12 cellular contexts compared by ENCODE assay signal in genomic region chr17:29412780-29413565, GRCh38. TPM values are rescaled to one million over a fixed set of nuclear protein-coding genes. Genes with fewer than 3 reads are reported as not detected.
DNase-seq lines count a peak whose midpoint lies in the region; ATAC-seq, FAIRE-seq and TF ChIP-seq lines count a peak whose summit lies in the region.
"Had no signal": no experiment of that assay in that cellular context is flagged by ENCODE, and none has a peak within 500 bp of the region (broad histone marks: within the 10 kb centered on the region; RNA-seq: fewer than 3 reads in every experiment).

No MANE protein-coding gene starts in this region.

- H3K4me3 ChIP-seq in Panc1 (ENCODE audit: low read depth in 2 of 2, low read length in 2 of 2) (no peak overlapping the region), endothelial cell of umbilical vein (replicated peaks in 1 of 3; ENCODE audit: insufficient read depth in 1 of 3, low read depth in 1 of 3, low read length in 3 of 3) (no peak overlapping the region), skeletal muscle satellite cell (ENCODE audit: low read length) (no peak overlapping the region)

- H3K9me1 ChIP-seq in endothelial cell of umbilical vein (replicated peaks; ENCODE audit: control insufficient read depth, extremely low read depth, insufficient read depth, low read length), result no peaks in the 10 kb centered on the region

- BruUV-seq in Panc1 (replicated peaks; lab: Mats Ljungman, UMichigan) (TSS peak; percentile 29), endothelial cell of umbilical vein (replicated peaks; lab: Mats Ljungman, UMichigan) (no TSS peak)

- peak; percentile 60 for ATAC-seq in activated CD8-positive, alpha-beta T cell treated with anti-CD3 and anti-CD28 coated beads for 36 hours
- ATAC-seq in activated CD8-positive, alpha-beta T cell treated with anti-CD3 and anti-CD28 coated beads, Interleukin-2, amount 10 ng/mL, durations not matched to agents 7 days and 5 days, result no peak
- 0 out of 2 replicates have a peak, but pooled peaks have one; percentile 56 for ATAC-seq in Panc1
- no peak for ATAC-seq in HG02759 (IDR thresholded peaks at IDR 0.05; ENCODE audit: unreplicated experiment)
- ATAC-seq: stimulated activated naive B cell treated with anti-CD40 and anti-IgM and Interleukin-4, amounts not matched to agents 10 μg/mL and 1 μg/mL and 100 μg/mL, for 72 hours had no signal

- peaks cover 83% of the 10 kb centered on the region for H3K79me2 ChIP-seq in endothelial cell of umbilical vein (ENCODE audit: control insufficient read depth, insufficient read depth, low read length)

- H4K20me1 ChIP-seq in endothelial cell of umbilical vein (replicated peaks; ENCODE audit: control insufficient read depth, extremely low read depth, insufficient read depth, low read length), result peaks cover 17% of the 10 kb centered on the region

- peaks cover 4% of the 10 kb centered on the region for H3K36me3 Mint-ChIP-seq in activated CD8-positive, alpha-beta T cell treated with anti-CD3 and anti-CD28 coated beads for 36 hours (ENCODE audit: low read depth)
- peaks cover 17% of the 10 kb centered on the region for H3K36me3 Mint-ChIP-seq in activated CD8-positive, alpha-beta T cell treated with anti-CD3 and anti-CD28 coated beads, Interleukin-2, amount 10 ng/mL, durations not matched to agents 7 days and 5 days (ENCODE audit: low read depth)

- H3K27ac ChIP-seq in Panc1 (ENCODE audit: low read length) (no peak overlapping the region; the same call in 1 of the 2 replicates), endothelial cell of umbilical vein (ENCODE audit: insufficient read depth, low read depth, low read length) (peak overlapping the region; percentile 53)
- H3K27ac ChIP-seq: C4-2B had no signal

- dilution Hi-C loops in endothelial cell of umbilical vein (cut with MboI; ENCODE audit: extremely low pct_ligation_motif_present, low sequenced_read_pairs), result no loop called here

- H3K9ac ChIP-seq in endothelial cell of umbilical vein (replicated peaks; ENCODE audit: extremely low read depth, insufficient read depth, low read length) (no peak overlapping the region), skeletal muscle satellite cell (ENCODE audit: low read depth, low read length) (no peak overlapping the region)

- H3K36me3 ChIP-seq in Panc1 (ENCODE audit: control insufficient read depth, insufficient read depth, low read length), result no peaks in the 10 kb centered on the region
- peaks cover 0 to under 1% of the 10 kb centered on the region in 2 experiments for H3K36me3 ChIP-seq in endothelial cell of umbilical vein (ENCODE audit: control insufficient read depth in 2 of 2, extremely low read depth in 1 of 2, insufficient read depth in 2 of 2, low read length in 2 of 2)
- no peaks in the 10 kb centered on the region for H3K36me3 ChIP-seq in skeletal muscle satellite cell (ENCODE audit: insufficient read depth, low read length)

- no peaks in the 10 kb centered on the region for H3K27me3 Mint-ChIP-seq in activated CD8-positive, alpha-beta T cell treated with anti-CD3 and anti-CD28 coated beads for 36 hours
- no peaks in the 10 kb centered on the region for H3K27me3 Mint-ChIP-seq in activated CD8-positive, alpha-beta T cell treated with anti-CD3 and anti-CD28 coated beads, Interleukin-2, amount 10 ng/mL, durations not matched to agents 7 days and 5 days (ENCODE audit: low read depth)
- H3K27me3 Mint-ChIP-seq: progenitor cell of endocrine pancreas; stimulated activated naive B cell treated with anti-CD40 and anti-IgM and Interleukin-4, amounts not matched to agents 10 μg/mL and 1 μg/mL and 100 μg/mL, for 72 hours had no signal

- peaks cover 25% of the 10 kb centered on the region for H3K4me1 Mint-ChIP-seq in activated CD8-positive, alpha-beta T cell treated with anti-CD3 and anti-CD28 coated beads for 36 hours (ENCODE audit: low read depth)
- peaks cover 13% of the 10 kb centered on the region for H3K4me1 Mint-ChIP-seq in activated CD8-positive, alpha-beta T cell treated with anti-CD3 and anti-CD28 coated beads, Interleukin-2, amount 10 ng/mL, durations not matched to agents 7 days and 5 days (ENCODE audit: low read depth)

- H3K4me1 ChIP-seq in Panc1 (ENCODE audit: control insufficient read depth, insufficient read depth, low read length) (peaks cover 7% of the 10 kb centered on the region), endothelial cell of umbilical vein (ENCODE audit: control insufficient read depth, extremely low read depth, insufficient read depth, low read length) (peaks cover 22% of the 10 kb centered on the region), skeletal muscle satellite cell (ENCODE audit: control insufficient read depth, insufficient read depth, low read length) (peaks cover 16% of the 10 kb centered on the region)

- H3K4me2 ChIP-seq in endothelial cell of umbilical vein (ENCODE audit: insufficient read depth, low read length), result peak overlapping the region; percentile 45
- H3K4me2 ChIP-seq in skeletal muscle satellite cell (ENCODE audit: low read length), result peak overlapping the region; percentile 38

- in situ Hi-C loops in Panc1 (cut with HindIII; ENCODE audit: low pct_unique_long_range_greater_than_20kb, low sequenced_read_pairs), result no loop called here

- POLR2A ChIA-PET in activated CD8-positive, alpha-beta T cell treated with anti-CD3 and anti-CD28 coated beads for 36 hours (lab: Charles Lee), result interaction anchor here (0.7 kb wide), 1 partner anchor 23 kb away, joined by 3 read pairs; no protein-coding TSS in a partner anchor
- POLR2A ChIA-PET in activated CD8-positive, alpha-beta T cell treated with anti-CD3 and anti-CD28 coated beads, Interleukin-2, amount 10 ng/mL, durations not matched to agents 7 days and 5 days (lab: Charles Lee), result interaction anchor here (1.6 kb wide), 1 partner anchor 23 kb away, joined by 3 read pairs; the partner anchor contains the start of gene TAOK1
- POLR2A ChIA-PET in Panc1 (lab: Charles Lee) (no interaction called here), endothelial cell of umbilical vein (lab: Charles Lee) (no interaction called here)

- H3K27me3 ChIP-seq in Panc1 (ENCODE audit: control insufficient read depth, insufficient read depth, low read length), result no peaks in the 10 kb centered on the region
- H3K27me3 ChIP-seq in endothelial cell of umbilical vein (ENCODE audit: control insufficient read depth in 2 of 2, insufficient read depth in 2 of 2, low read length in 2 of 2), result no peaks in the 10 kb centered on the region
- no peaks in the 10 kb centered on the region for H3K27me3 ChIP-seq in skeletal muscle satellite cell (ENCODE audit: control insufficient read depth, insufficient read depth, low read length)

- H3K4me3 Mint-ChIP-seq in activated CD8-positive, alpha-beta T cell treated with anti-CD3 and anti-CD28 coated beads for 36 hours, result no peak overlapping the region
- no peak overlapping the region for H3K4me3 Mint-ChIP-seq in activated CD8-positive, alpha-beta T cell treated with anti-CD3 and anti-CD28 coated beads, Interleukin-2, amount 10 ng/mL, durations not matched to agents 7 days and 5 days
- H3K4me3 Mint-ChIP-seq: stimulated activated naive B cell treated with anti-CD40 and anti-IgM and Interleukin-4, amounts not matched to agents 10 μg/mL and 1 μg/mL and 100 μg/mL, for 72 hours had no signal

- no peak for TF ChIP-seq CTCF in activated CD8-positive, alpha-beta T cell treated with anti-CD3 and anti-CD28 coated beads for 36 hours (IDR thresholded peaks at IDR 0.05)
- no peak for TF ChIP-seq CTCF in Panc1 (IDR thresholded peaks at IDR 0.05)
- no peak for TF ChIP-seq CTCF in endothelial cell of umbilical vein (IDR thresholded peaks at IDR 0.05; ENCODE audit: extremely low read depth in 1 of 2, insufficient read depth in 1 of 2, low read depth in 1 of 2, low read length in 2 of 2)

- CTCF ChIA-PET in activated CD8-positive, alpha-beta T cell treated with anti-CD3 and anti-CD28 coated beads for 36 hours (lab: Charles Lee), result interaction anchor here (1.0 to 1.6 kb wide), 2 partner anchors 14 to 43 kb away, joined by 3 to 9 read pairs; no protein-coding TSS in a partner anchor
- CTCF ChIA-PET in activated CD8-positive, alpha-beta T cell treated with anti-CD3 and anti-CD28 coated beads, Interleukin-2, amount 10 ng/mL, durations not matched to agents 7 days and 5 days (lab: Charles Lee), result interaction anchor here (1.8 kb wide), 1 partner anchor 43 kb away, joined by 6 read pairs; no protein-coding TSS in a partner anchor
- CTCF ChIA-PET in Panc1 (lab: Charles Lee), result interaction anchor here (0.6 kb wide), 1 partner anchor 472 kb away, joined by 4 read pairs; no protein-coding TSS in a partner anchor
- CTCF ChIA-PET in endothelial cell of umbilical vein (lab: Charles Lee), result interaction anchor here (1.6 to 1.7 kb wide), 2 partner anchors 43 to 122 kb away, joined by 3 to 10 read pairs; no protein-coding TSS in a partner anchor

- FAIRE-seq in endothelial cell of umbilical vein (lab: Jason Lieb, UNC), result peak; percentile 93

- intact Hi-C loops in activated CD8-positive, alpha-beta T cell treated with anti-CD3 and anti-CD28 coated beads for 36 hours (cut with micrococcal nuclease), result no loop called here
- intact Hi-C loops in Panc1 (cut with micrococcal nuclease; ENCODE audit: unreplicated experiment) (no loop called here), endothelial cell of umbilical vein (cut with micrococcal nuclease) (loop anchor here (2.0 kb wide), 1 partner anchor 22 kb away; the partner anchor contains the start of gene TAOK1)

- no peak for TF ChIP-seq POLR2A in endothelial cell of umbilical vein (IDR thresholded peaks at IDR 0.05; ENCODE audit: low read depth, low read length)

- H2AFZ ChIP-seq in endothelial cell of umbilical vein (ENCODE audit: low read depth, low read length), result no peak overlapping the region

- no peak for DNase-seq in activated CD8-positive, alpha-beta T cell treated with anti-CD3 and anti-CD28 coated beads for 36 hours
- no peak for DNase-seq in activated CD8-positive, alpha-beta T cell treated with anti-CD3 and anti-CD28 coated beads, Interleukin-2, amount 10 ng/mL, durations not matched to agents 7 days and 5 days
- DNase-seq in Panc1 (ENCODE audit: low read depth, low spot score) (no peak), endothelial cell of umbilical vein (ENCODE audit: low read depth, low spot score) (peak; percentile 80), amniotic stem cell (lab: John Stamatoyannopoulos, UW) (no peak)
- no peak for DNase-seq in effector CD8-positive, alpha-beta T cell (lab: John Stamatoyannopoulos, UW)
- DNase-seq: KBM-7; stimulated activated naive B cell treated with anti-CD40 and anti-IgM and Interleukin-4, amounts not matched to agents 10 μg/mL and 1 μg/mL and 100 μg/mL, for 72 hours had no signal

- H3K9me3 ChIP-seq in Panc1 (ENCODE audit: control insufficient read depth, insufficient read depth, low read depth, low read length) (no peaks in the 10 kb centered on the region), endothelial cell of umbilical vein (replicated peaks; ENCODE audit: control insufficient read depth, insufficient read depth, low read length) (no peaks in the 10 kb centered on the region), skeletal muscle satellite cell (replicated peaks; ENCODE audit: low read length) (no peaks in the 10 kb centered on the region)

- no peaks in the 10 kb centered on the region for H3K9me3 Mint-ChIP-seq in activated CD8-positive, alpha-beta T cell treated with anti-CD3 and anti-CD28 coated beads for 36 hours
- H3K9me3 Mint-ChIP-seq in activated CD8-positive, alpha-beta T cell treated with anti-CD3 and anti-CD28 coated beads, Interleukin-2, amount 10 ng/mL, durations not matched to agents 7 days and 5 days (ENCODE audit: insufficient read depth), result no peaks in the 10 kb centered on the region
- H3K9me3 Mint-ChIP-seq: stimulated activated naive B cell treated with anti-CD40 and anti-IgM and Interleukin-4, amounts not matched to agents 10 μg/mL and 1 μg/mL and 100 μg/mL, for 72 hours had no signal

- H3K27ac Mint-ChIP-seq in activated CD8-positive, alpha-beta T cell treated with anti-CD3 and anti-CD28 coated beads for 36 hours, result peak overlapping the region; percentile 56
- H3K27ac Mint-ChIP-seq in activated CD8-positive, alpha-beta T cell treated with anti-CD3 and anti-CD28 coated beads, Interleukin-2, amount 10 ng/mL, durations not matched to agents 7 days and 5 days, result no peak overlapping the region
- H3K27ac Mint-ChIP-seq: progenitor cell of endocrine pancreas; stimulated activated naive B cell treated with anti-CD40 and anti-IgM and Interleukin-4, amounts not matched to agents 10 μg/mL and 1 μg/mL and 100 μg/mL, for 72 hours had no signal

RNA-seq across cellular contexts. Expression of gene TAOK1, which starts 22.8 kb away (rescaled TPM):
- 10 to 100 TPM; 33.5 to 34.6 TPM for total RNA-seq in activated CD8-positive, alpha-beta T cell treated with anti-CD3 and anti-CD28 coated beads for 36 hours
- 10 to 100 TPM; 51.7 to 53.0 TPM for total RNA-seq in activated CD8-positive, alpha-beta T cell treated with anti-CD3 and anti-CD28 coated beads, Interleukin-2, amount 10 ng/mL, durations not matched to agents 7 days and 5 days
- total RNA-seq in Panc1 (2021; ENCODE audit: unreplicated experiment) (111 TPM), endothelial cell of umbilical vein (64.3 and 82.2 TPM in 2 replicates)
- 32.3 TPM for polyA plus RNA-seq in Panc1 (2012; ENCODE audit: insufficient read length)
- 8.4 and 11.0 TPM in 2 replicates for polyA plus RNA-seq in endothelial cell of umbilical vein
- 10.3 and 10.6 TPM in 2 replicates for polyA plus RNA-seq in endothelial cell of umbilical vein (2011; cell fraction: cytosol; rRNA removed)
- polyA plus RNA-seq in endothelial cell of umbilical vein (2011; cell fraction: nucleus; rRNA removed), result 24.7 and 31.0 TPM in 2 replicates
- 24.9 and 30.5 TPM in 2 replicates for polyA plus RNA-seq in endothelial cell of umbilical vein (2012)
- polyA minus RNA-seq in endothelial cell of umbilical vein, result 57.2 and 85.8 TPM in 2 replicates
- 33.6 TPM for polyA minus RNA-seq in endothelial cell of umbilical vein (2011; cell fraction: cytosol; rRNA and poly(A)+ RNA removed)
- polyA minus RNA-seq in endothelial cell of umbilical vein (2011; cell fraction: nucleus; rRNA and poly(A)+ RNA removed), result 48.5 and 72.7 TPM in 2 replicates
- 38.3 and 38.7 TPM in 2 replicates for total RNA-seq in skeletal muscle satellite cell (2012; rRNA removed)

Comparison
In these comparisons a context has a peak if more than half of its experiments do, and no peak if none do; other contexts are left out.
1. ATAC-seq: peak in activated CD8-positive, alpha-beta T cell treated with anti-CD3 and anti-CD28 coated beads for 36 hours (single experiment) and Panc1 (single experiment); none in activated CD8-positive, alpha-beta T cell treated with anti-CD3 and anti-CD28 coated beads, Interleukin-2, amount 10 ng/mL, durations not matched to agents 7 days and 5 days (single experiment) and HG02759 (single experiment).
2. POLR2A ChIA-PET loops: an anchor here in activated CD8-positive, alpha-beta T cell treated with anti-CD3 and anti-CD28 coated beads for 36 hours (0.7 kb wide) and activated CD8-positive, alpha-beta T cell treated with anti-CD3 and anti-CD28 coated beads, Interleukin-2, amount 10 ng/mL, durations not matched to agents 7 days and 5 days (1.6 kb wide); none called in Panc1 and endothelial cell of umbilical vein.